Comparison of ENCODE assay signal across 16 cellular contexts in the genomic region with DNA sequence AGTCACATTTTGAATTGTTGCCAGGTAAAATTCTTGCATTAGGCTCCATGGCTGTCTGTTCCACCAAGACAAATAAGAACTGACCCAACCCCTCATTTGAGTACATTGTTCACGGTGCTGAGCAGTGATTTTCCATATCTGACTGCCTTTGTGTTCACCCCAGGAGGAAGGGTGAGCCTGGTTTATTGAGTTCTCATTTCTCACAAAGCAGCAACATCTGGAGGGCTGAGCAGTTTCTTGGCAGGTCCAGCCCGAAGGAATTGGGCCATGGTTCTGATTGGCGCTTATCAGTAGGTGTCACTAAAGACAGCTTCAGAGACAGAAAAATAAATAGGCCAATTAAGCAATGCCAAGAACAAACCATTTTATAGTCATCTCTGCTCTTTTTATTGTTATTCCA.
DNase-seq lines count a peak whose midpoint lies in the region; ATAC-seq and TF ChIP-seq lines count a peak whose summit lies in the region.
"Had no signal": no experiment of that assay in that cellular context is flagged by ENCODE, and none has a peak within 500 bp of the region (broad histone marks: within the 10 kb centered on the region; RNA-seq: fewer than 3 reads in every experiment).

No MANE protein-coding gene starts in this region.

- ATAC-seq in PC-3 (peak; percentile 56), right cardiac atrium (peak; percentile 66 to 86), HG03565 (IDR thresholded peaks at IDR 0.05; ENCODE audit: unreplicated experiment) (no peak)
- ATAC-seq: CD8-positive, alpha-beta T cell; Panc1 had no signal

- H3K4me2 ChIP-seq in PC-3 (ENCODE audit: low read length) (no peak overlapping the region), smooth muscle cell (no peak overlapping the region)

- H3F3A ChIP-seq in PC-3 (ENCODE audit: low read length, unreplicated experiment) (no peaks in the 10 kb centered on the region), smooth muscle cell (ENCODE audit: low read depth) (no peaks in the 10 kb centered on the region)

- no peak for TF ChIP-seq EP300 in suprapubic skin (IDR thresholded peaks at IDR 0.05)

- H3K9me3 ChIP-seq in PC-3 (ENCODE audit: low read length) (no peaks in the 10 kb centered on the region), right cardiac atrium (ENCODE audit: control insufficient read depth, low read length) (no peaks in the 10 kb centered on the region), suprapubic skin (no peaks in the 10 kb centered on the region), smooth muscle cell (replicated peaks; ENCODE audit: low read depth) (no peaks in the 10 kb centered on the region)
- H3K9me3 ChIP-seq: BE2C had no signal

- DNase-seq in PC-3 (peak; percentile 41), fibroblast of pulmonary artery (ENCODE audit: low read depth) (peak; percentile 29), right cardiac atrium (peak in 2 of 3 donors; percentile 62 to 72), suprapubic skin (ENCODE audit: low spot score in 2 of 2) (no peak), smooth muscle cell (lab: John Stamatoyannopoulos, UW; ENCODE audit: unreplicated experiment) (no peak), NCI-H1048 (lab: John Stamatoyannopoulos, UW) (no peak)
- DNase-seq: BE2C; CD8-positive, alpha-beta T cell; HFFc6; MM.1S; NCI-H1105 treated with DMSO at 0.1 percent for 48 hours; NCI-H187; NCI-H82; SHP77 treated with DMSO at 0.1 percent for 48 hours had no signal

- H3K4me3 ChIP-seq in PC-3 (ENCODE audit: low read length) (no peak overlapping the region), fibroblast of pulmonary artery (replicated peaks; ENCODE audit: low read depth, low read length) (no peak overlapping the region), right cardiac atrium (ENCODE audit: low read length) (no peak overlapping the region), suprapubic skin (no peak overlapping the region), smooth muscle cell (no peak overlapping the region)

- POLR2A ChIA-PET in PC-3 (lab: Charles Lee; ENCODE audit: unreplicated experiment): no interaction called here

- TF ChIP-seq POLR2A in suprapubic skin (IDR thresholded peaks at IDR 0.05): no peak

- H3K9ac ChIP-seq in PC-3 (ENCODE audit: low read length) (no peak overlapping the region), smooth muscle cell (ENCODE audit: low read depth) (no peak overlapping the region)

- H3K27ac ChIP-seq in PC-3 (ENCODE audit: low read length) (no peak overlapping the region), right cardiac atrium (ENCODE audit: low read length) (no peak overlapping the region), suprapubic skin (peak overlapping the region; percentile 59), smooth muscle cell (ENCODE audit: low read depth) (no peak overlapping the region)

- H3K4me1 ChIP-seq in PC-3 (ENCODE audit: insufficient read depth, low read length) (no peaks in the 10 kb centered on the region), right cardiac atrium (ENCODE audit: control insufficient read depth, insufficient read depth, low read length) (no peaks in the 10 kb centered on the region), suprapubic skin (no peaks in the 10 kb centered on the region), smooth muscle cell (ENCODE audit: low read depth) (no peaks in the 10 kb centered on the region)
- H3K4me1 ChIP-seq: BE2C had no signal

- H4K20me1 ChIP-seq in PC-3 (ENCODE audit: low read length) (no peaks in the 10 kb centered on the region), smooth muscle cell (ENCODE audit: low read depth) (no peaks in the 10 kb centered on the region)

- BruUV-seq in PC-3 (replicated peaks; lab: Mats Ljungman, UMichigan): no TSS peak

- intact Hi-C loops in PC-3 (cut with micrococcal nuclease) (no loop called here), right cardiac atrium (cut with DNase I) (no loop called here)

- TF ChIP-seq CTCF in PC-3 (conservative IDR thresholded peaks at IDR 0.05; ENCODE audit: low read depth, low read length) (no peak), fibroblast of pulmonary artery (IDR thresholded peaks at IDR 0.05; ENCODE audit: low read length, missing control alignments) (no peak), suprapubic skin (IDR thresholded peaks at IDR 0.05) (no peak), smooth muscle cell (IDR thresholded peaks at IDR 0.05; ENCODE audit: borderline replicate concordance, insufficient read depth, poor library complexity, severe bottlenecking) (no peak)

- H2AFZ ChIP-seq in PC-3 (ENCODE audit: low read length) (no peak overlapping the region), smooth muscle cell (ENCODE audit: low read depth) (no peak overlapping the region)

- H3K79me2 ChIP-seq in PC-3 (ENCODE audit: low read length): no peaks in the 10 kb centered on the region
- no peaks in the 10 kb centered on the region for H3K79me2 ChIP-seq in smooth muscle cell (ENCODE audit: low read depth)

- no peaks in the 10 kb centered on the region for H3K27me3 ChIP-seq in PC-3 (ENCODE audit: low read length)
- no peaks in the 10 kb centered on the region for H3K27me3 ChIP-seq in right cardiac atrium (ENCODE audit: control insufficient read depth, insufficient read depth)
- H3K27me3 ChIP-seq in suprapubic skin: no peaks in the 10 kb centered on the region
- H3K27me3 ChIP-seq in smooth muscle cell (ENCODE audit: low read depth): no peaks in the 10 kb centered on the region
- H3K27me3 ChIP-seq: BE2C had no signal

- H3K36me3 ChIP-seq in PC-3 (ENCODE audit: low read depth, low read length) (no peaks in the 10 kb centered on the region), suprapubic skin (no peaks in the 10 kb centered on the region), smooth muscle cell (ENCODE audit: low read depth) (no peaks in the 10 kb centered on the region)
- H3K36me3 ChIP-seq: BE2C had no signal

- WGBS in right cardiac atrium: 46% methylated on average over 3 of the region's 3 CpGs
- WGBS in suprapubic skin: 45% methylated on average over 3 of the region's 3 CpGs
- WGBS in smooth muscle cell (ENCODE audit: low lambda C conversion rate): 94% methylated on average over 3 of the region's 3 CpGs

- no peaks in the 10 kb centered on the region for H3K9me2 ChIP-seq in PC-3 (replicated peaks; ENCODE audit: low read length)

- CTCF ChIA-PET in PC-3 (lab: Charles Lee): interaction anchor here (0.7 to 0.8 kb wide), 2 partner anchors 272 to 521 kb away, joined by 3 to 4 read pairs; no protein-coding TSS in a partner anchor

Comparison
In these comparisons a context has a peak if more than half of its experiments do, and no peak if none do; other contexts are left out.
1. DNase-seq: peak in PC-3 (single experiment), fibroblast of pulmonary artery (single experiment) and right cardiac atrium (2 of 3); none in suprapubic skin (0 of 2), smooth muscle cell (single experiment) and NCI-H1048 (single experiment).